Comparison of ENCODE assay signal across 8 cellular contexts in genomic region chr21:35932232-35932911, GRCh38.
DNase-seq lines count a peak whose midpoint lies in the region; ATAC-seq and TF ChIP-seq lines count a peak whose summit lies in the region.

No MANE protein-coding gene starts in this region.

- peak; percentile 60 to 71 (median 69) for ATAC-seq in T-cell (replicated peaks in 1 of 4)
- ATAC-seq in psoas muscle: peak; percentile 83 to 92 (median 88)

- H3K36me3 ChIP-seq in psoas muscle (ENCODE audit: insufficient read depth in 1 of 2, low read depth in 1 of 2): no peaks in the 10 kb centered on the region

- no peaks in the 10 kb centered on the region for H3K4me1 Mint-ChIP-seq in T-cell

- H3K4me3 ChIP-seq in fibroblast of the aortic adventitia (ENCODE audit: low read depth, low read length) (no peak overlapping the region), psoas muscle (no peak overlapping the region)

- POLR2A ChIA-PET in T-cell (lab: Charles Lee): interaction anchor here in 1 of 2 donors (0.6 kb wide), 1 partner anchor 1385 kb away, joined by 3 read pairs; no protein-coding TSS in a partner anchor

- no peaks in the 10 kb centered on the region for H3K36me3 Mint-ChIP-seq in T-cell

- TF ChIP-seq CTCF in GM20000 (IDR thresholded peaks at IDR 0.05; ENCODE audit: extremely low read depth, missing control alignments) (no peak), fibroblast of the aortic adventitia (IDR thresholded peaks at IDR 0.05; ENCODE audit: insufficient read depth, low read length) (no peak), psoas muscle (IDR thresholded peaks at IDR 0.05) (no peak)

- no peak overlapping the region for H3K27ac Mint-ChIP-seq in T-cell

- TF ChIP-seq RAD21 in Ishikawa (IDR thresholded peaks at IDR 0.05; ENCODE audit: low read depth): no peak

- peaks cover 9% of the 10 kb centered on the region for H3K4me1 ChIP-seq in psoas muscle

- DNase-seq in EL (peak; percentile 92), GM20000 (ENCODE audit: low spot score) (peak; percentile 59), T-cell (peak in 8 of 34 experiments; percentile 4 to 42 (median 10)), fibroblast of the aortic adventitia (ENCODE audit: low read depth) (peak; percentile 92), psoas muscle (peak; percentile 58 to 61), HuH-7.5 (ENCODE audit: low spot score) (no peak), DMS114 treated with DMSO at 0.1 percent for 48 hours (lab: John Stamatoyannopoulos, UW; ENCODE audit: unreplicated experiment) (no peak)

- peak overlapping the region; percentile 65 for H3K27ac ChIP-seq in psoas muscle

- 32 to 35% (median 35%) methylated on average over 11 of the region's 11 CpGs for WGBS in psoas muscle, 3 donors

- H3K9me3 ChIP-seq in psoas muscle: no peaks in the 10 kb centered on the region

- CTCF ChIA-PET in T-cell (lab: Charles Lee): interaction anchor here in 1 of 2 donors (0.6 kb wide), 1 partner anchor 15 kb away, joined by 5 read pairs; no protein-coding TSS in a partner anchor

- H3K9me3 Mint-ChIP-seq in T-cell: no peaks in the 10 kb centered on the region

- intact Hi-C loops in psoas muscle (cut with DNase I): loop anchor here (5.0 to 10.0 kb wide), 4 partner anchors 80 to 1248 kb away; no protein-coding TSS in a partner anchor

- TF ChIP-seq EP300 in Ishikawa (IDR thresholded peaks at IDR 0.05; ENCODE audit: borderline replicate concordance): no peak

- peaks cover 10 to 13% of the 10 kb centered on the region in 2 donors for H3K27me3 Mint-ChIP-seq in T-cell

- no peak overlapping the region for H3K4me3 Mint-ChIP-seq in T-cell

- peaks cover 0 to 6% (median 2%) of the 10 kb centered on the region in 3 donors for H3K27me3 ChIP-seq in psoas muscle (ENCODE audit: insufficient read depth in 3 of 3, low read length in 2 of 3)

TF ChIP-seq in Ishikawa, 13 proteins besides CTCF, POLR2A, EP300 and RAD21:
- TF ChIP-seq NFIC (IDR thresholded peaks at IDR 0.05): 0 out of 2 replicates have a peak, but pooled peaks have one; percentile 19
- no peak for TF ChIP-seq USF1 (IDR thresholded peaks at IDR 0.05)
- no peak for TF ChIP-seq REST (IDR thresholded peaks at IDR 0.05; ENCODE audit: low read depth)
- no peak for TF ChIP-seq YY1 (IDR thresholded peaks at IDR 0.05; ENCODE audit: low read depth)
- no peak for TF ChIP-seq EGR1 (IDR thresholded peaks at IDR 0.05)
- no peak for TF ChIP-seq FOXM1 (IDR thresholded peaks at IDR 0.05; ENCODE audit: borderline replicate concordance, low read depth)
- no peak for TF ChIP-seq CREB1 (IDR thresholded peaks at IDR 0.05; ENCODE audit: low read depth)

Comparison
In these comparisons a context has a peak if more than half of its experiments do, and no peak if none do; other contexts are left out.
1. DNase-seq: peak in EL (single experiment), GM20000 (single experiment), fibroblast of the aortic adventitia (single experiment) and psoas muscle (2 of 2); none in HuH-7.5 (single experiment) and DMS114 treated with DMSO at 0.1 percent for 48 hours (single experiment).